26 cellular contexts compared by ENCODE assay signal in the genomic region with DNA sequence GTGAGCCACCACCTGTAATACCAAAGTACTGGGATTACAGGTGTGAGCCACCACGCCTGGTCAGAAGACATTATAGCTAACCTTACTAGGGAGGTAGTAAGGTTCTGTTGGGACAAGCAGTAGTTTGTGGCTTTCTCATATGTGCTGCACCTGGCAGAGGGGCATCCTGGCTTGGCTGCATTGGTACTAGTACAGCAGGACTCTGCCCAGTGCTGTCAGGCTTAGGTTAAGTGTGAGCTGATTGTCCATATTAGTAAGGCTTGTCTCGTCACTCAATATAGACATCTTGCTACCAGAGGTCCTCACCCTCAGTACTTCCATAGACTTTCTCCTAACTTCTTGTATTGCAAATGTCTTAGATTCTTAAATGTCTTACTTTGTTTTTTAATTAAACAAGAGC.
"Had no signal": no experiment of that assay in that cellular context is flagged by ENCODE, and none has a peak within 500 bp of the region (broad histone marks: within the 10 kb centered on the region; RNA-seq: fewer than 3 reads in every experiment).

No MANE protein-coding gene starts in this region.

- H3K4me1 Mint-ChIP-seq: immature natural killer cell; naive thymus-derived CD8-positive, alpha-beta T cell; stimulated activated naive B cell treated with anti-CD40 and anti-IgM and Interleukin-4, amounts not matched to agents 10 μg/mL and 1 μg/mL and 100 μg/mL, for 72 hours had no signal

- H3K9me3 ChIP-seq: lower lobe of right lung, pancreas, psoas muscle, stomach, testis, thyroid gland, transverse colon, upper lobe of left lung, vagina had no signal

- DNase-seq: hypothalamus; immature natural killer cell; lower lobe of right lung; mammary epithelial cell; mesenchymal stem cell; naive thymus-derived CD8-positive, alpha-beta T cell; nucleus accumbens; pancreas; psoas muscle; stimulated activated CD4-positive, alpha-beta T cell treated with anti-CD3 and anti-CD28 coated beads, Interleukin-12 subunit alpha, Interleukin-12 subunit beta, amount 100 ng/mL, for 4 hours; stimulated activated CD4-positive, alpha-beta T cell treated with anti-CD3 and anti-CD28 coated beads, Interleukin-15, amount 100 ng/mL, for 24 hours; stimulated activated CD4-positive, alpha-beta T cell treated with anti-CD3 and anti-CD28 coated beads, Interleukin-2, amount 100 ng/mL, for 24 hours; stimulated activated CD4-positive, alpha-beta T cell treated with anti-CD3 and anti-CD28 coated beads, Interleukin-4, amount 100 ng/mL, for 1 hour; stimulated activated naive B cell treated with anti-CD40 and anti-IgM and Interleukin-4, amounts not matched to agents 10 μg/mL and 1 μg/mL and 100 μg/mL, for 72 hours; stimulated activated naive CD8-positive, alpha-beta T cell treated with anti-CD3 and anti-CD28 coated beads, Interleukin-15, Interleukin-2, amounts not matched to agents 100 U/mL and 50 U/mL, for 24 hours; stomach; testis; thyroid gland; transverse colon; upper lobe of left lung had no signal

- ATAC-seq: lower lobe of right lung; naive thymus-derived CD8-positive, alpha-beta T cell; psoas muscle; sciatic nerve; stimulated activated naive B cell treated with anti-CD40 and anti-IgM and Interleukin-4, amounts not matched to agents 10 μg/mL and 1 μg/mL and 100 μg/mL, for 72 hours; stimulated activated naive CD8-positive, alpha-beta T cell treated with anti-CD3 and anti-CD28 coated beads, Interleukin-15, Interleukin-2, amounts not matched to agents 100 U/mL and 50 U/mL, for 24 hours had no signal

- H3K27me3 Mint-ChIP-seq: stimulated activated naive B cell treated with anti-CD40 and anti-IgM and Interleukin-4, amounts not matched to agents 10 μg/mL and 1 μg/mL and 100 μg/mL, for 72 hours had no signal

- H3K4me3 ChIP-seq: lower lobe of right lung, pancreas, psoas muscle, skin epidermis, stomach, testis, thyroid gland, transverse colon, upper lobe of left lung, vagina had no signal

- H3K36me3 ChIP-seq: lower lobe of right lung, thyroid gland, transverse colon, vagina had no signal

- H3K4me3 Mint-ChIP-seq: immature natural killer cell; naive thymus-derived CD8-positive, alpha-beta T cell; nephron; neural crest cell; stimulated activated naive B cell treated with anti-CD40 and anti-IgM and Interleukin-4, amounts not matched to agents 10 μg/mL and 1 μg/mL and 100 μg/mL, for 72 hours had no signal

- H3K27me3 ChIP-seq: pancreas, stomach, testis, thyroid gland, transverse colon, upper lobe of left lung, vagina had no signal

- H3K27ac Mint-ChIP-seq: immature natural killer cell; naive thymus-derived CD8-positive, alpha-beta T cell; nephron; stimulated activated naive B cell treated with anti-CD40 and anti-IgM and Interleukin-4, amounts not matched to agents 10 μg/mL and 1 μg/mL and 100 μg/mL, for 72 hours had no signal

- H3K36me3 Mint-ChIP-seq: immature natural killer cell; naive thymus-derived CD8-positive, alpha-beta T cell; stimulated activated naive B cell treated with anti-CD40 and anti-IgM and Interleukin-4, amounts not matched to agents 10 μg/mL and 1 μg/mL and 100 μg/mL, for 72 hours had no signal

- H3K9me3 Mint-ChIP-seq: immature natural killer cell; naive thymus-derived CD8-positive, alpha-beta T cell; nephron; neural crest cell; stimulated activated naive B cell treated with anti-CD40 and anti-IgM and Interleukin-4, amounts not matched to agents 10 μg/mL and 1 μg/mL and 100 μg/mL, for 72 hours had no signal

- FAIRE-seq: islet of Langerhans, pancreas had no signal

- H3K27ac ChIP-seq: lower lobe of right lung, psoas muscle, skin epidermis, stomach, testis, thyroid gland, transverse colon, upper lobe of left lung, vagina had no signal
